8 cellular contexts compared by ENCODE assay signal in the genomic region with DNA sequence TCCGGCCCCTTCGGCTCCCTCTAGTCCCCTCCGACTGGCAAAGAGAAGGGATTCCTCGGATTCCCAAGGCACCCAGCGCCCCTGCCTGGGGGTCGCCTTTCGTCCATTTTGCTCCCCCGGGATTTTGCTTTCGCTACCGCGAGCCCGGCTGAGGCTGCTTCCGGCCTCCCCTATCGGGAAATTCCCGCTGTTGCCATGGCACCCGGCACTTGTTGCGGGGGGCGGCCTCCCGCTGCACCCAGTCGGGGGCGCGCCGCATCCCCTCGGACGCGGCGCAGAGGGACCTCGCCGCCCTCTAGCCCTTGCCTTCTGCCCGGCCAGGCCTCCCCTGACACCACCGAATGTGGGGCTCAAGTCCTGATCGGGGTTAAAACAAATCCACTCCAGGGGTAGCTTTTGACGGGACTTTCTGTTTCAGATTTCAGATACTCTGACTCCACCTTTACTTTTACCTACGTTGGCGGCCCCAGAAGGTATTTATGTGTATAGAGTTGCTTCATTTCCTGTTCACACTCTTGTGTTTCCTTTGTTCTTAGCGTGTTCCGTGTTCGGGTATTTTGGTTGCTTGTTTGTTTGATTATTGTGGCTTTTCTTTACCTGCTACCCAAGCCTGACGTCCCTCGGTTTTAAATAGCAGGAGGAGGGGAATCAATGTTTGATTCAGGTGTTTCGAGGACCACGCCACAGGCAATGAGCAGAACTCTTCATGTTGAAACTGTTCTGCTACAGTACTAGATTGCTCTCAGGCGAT. TPM values are rescaled to one million over a fixed set of nuclear protein-coding genes. Genes with fewer than 3 reads are reported as not detected.
DNase-seq lines count a peak whose midpoint lies in the region; ATAC-seq lines count a peak whose summit lies in the region.

No MANE protein-coding gene starts in this region.

- H3K27me3 Mint-ChIP-seq in activated CD4-positive, alpha-beta memory T cell treated with anti-CD3 and anti-CD28 coated beads, Interleukin-2, amount 10 ng/mL, durations not matched to agents 7 days and 5 days: no peaks in the 10 kb centered on the region
- H3K27me3 Mint-ChIP-seq in effector memory CD8-positive, alpha-beta T cell: no peaks in the 10 kb centered on the region

- H3K4me3 Mint-ChIP-seq in activated CD4-positive, alpha-beta memory T cell treated with anti-CD3 and anti-CD28 coated beads, Interleukin-2, amount 10 ng/mL, durations not matched to agents 7 days and 5 days: peak overlapping the region; percentile 99
- peak overlapping the region; percentile 92 to 99 for H3K4me3 Mint-ChIP-seq in effector memory CD8-positive, alpha-beta T cell

- POLR2A ChIA-PET in activated CD4-positive, alpha-beta memory T cell treated with anti-CD3 and anti-CD28 coated beads, Interleukin-2, amount 10 ng/mL, durations not matched to agents 7 days and 5 days (lab: Charles Lee): interaction anchor here (0.5 to 4.7 kb wide), 17 partner anchors 12 to 227 kb away, joined by 3 to 66 read pairs (median 3); a partner anchor contains a TSS

- ATAC-seq in HG02852 (IDR thresholded peaks at IDR 0.05; ENCODE audit: unreplicated experiment): peak; percentile 88
- ATAC-seq in effector memory CD8-positive, alpha-beta T cell (replicated peaks): peak; percentile 66

- peak overlapping the region; percentile 99 for H3K4me3 ChIP-seq in mononuclear cell (ENCODE audit: low read length)

- H3K27ac Mint-ChIP-seq in activated CD4-positive, alpha-beta memory T cell treated with anti-CD3 and anti-CD28 coated beads, Interleukin-2, amount 10 ng/mL, durations not matched to agents 7 days and 5 days: peak overlapping the region; percentile 99
- peak overlapping the region; percentile 98 to 100 for H3K27ac Mint-ChIP-seq in effector memory CD8-positive, alpha-beta T cell

- peaks cover 40% of the 10 kb centered on the region for H3K36me3 Mint-ChIP-seq in activated CD4-positive, alpha-beta memory T cell treated with anti-CD3 and anti-CD28 coated beads, Interleukin-2, amount 10 ng/mL, durations not matched to agents 7 days and 5 days (ENCODE audit: low read depth)
- peaks cover 65% of the 10 kb centered on the region for H3K36me3 Mint-ChIP-seq in effector memory CD8-positive, alpha-beta T cell (ENCODE audit: insufficient read depth)

- no peaks in the 10 kb centered on the region for H3K9me3 ChIP-seq in mononuclear cell (ENCODE audit: low read depth, low read length)

- no peaks in the 10 kb centered on the region for H3K27me3 ChIP-seq in mononuclear cell (ENCODE audit: insufficient read depth, low read length)

- peak; percentile 1 for DNase-seq in NCI-H2171 (lab: John Stamatoyannopoulos, UW)
- no peak for DNase-seq in NCI-H2171 treated with DMSO at 0.1 percent for 48 hours (lab: John Stamatoyannopoulos, UW)
- peak; percentile 38 for DNase-seq in NCI-H2029 treated with DMSO at 0.1 percent for 48 hours (lab: John Stamatoyannopoulos, UW)
- DNase-seq in activated CD4-positive, alpha-beta memory T cell treated with anti-CD3 and anti-CD28 coated beads, Interleukin-2, amount 10 ng/mL, durations not matched to agents 7 days and 5 days: peak; percentile 79
- peak; percentile 82 to 85 (median 83) for DNase-seq in effector memory CD8-positive, alpha-beta T cell
- DNase-seq in stimulated activated CD8-positive, alpha-beta memory T cell treated with anti-CD3 and anti-CD28 coated beads, Interleukin-4, amount 100 ng/mL, for 4 hours (ENCODE audit: low read depth in 2 of 2, low spot score in 1 of 2): peak; percentile 75 to 78

- H3K4me1 Mint-ChIP-seq in activated CD4-positive, alpha-beta memory T cell treated with anti-CD3 and anti-CD28 coated beads, Interleukin-2, amount 10 ng/mL, durations not matched to agents 7 days and 5 days: peaks cover 50% of the 10 kb centered on the region
- peaks cover 46 to 62% of the 10 kb centered on the region in 2 donors for H3K4me1 Mint-ChIP-seq in effector memory CD8-positive, alpha-beta T cell (ENCODE audit: low read depth in 2 of 2)

- H3K4me1 ChIP-seq in mononuclear cell (ENCODE audit: insufficient read depth, low read length): peaks cover 60% of the 10 kb centered on the region

- CTCF ChIA-PET in activated CD4-positive, alpha-beta memory T cell treated with anti-CD3 and anti-CD28 coated beads, Interleukin-2, amount 10 ng/mL, durations not matched to agents 7 days and 5 days (lab: Charles Lee): interaction anchor here (2.8 kb wide), 1 partner anchor 227 kb away, joined by 12 read pairs; a partner anchor contains a TSS

- no peaks in the 10 kb centered on the region for H3K9me3 Mint-ChIP-seq in activated CD4-positive, alpha-beta memory T cell treated with anti-CD3 and anti-CD28 coated beads, Interleukin-2, amount 10 ng/mL, durations not matched to agents 7 days and 5 days
- H3K9me3 Mint-ChIP-seq in effector memory CD8-positive, alpha-beta T cell: no peaks in the 10 kb centered on the region

RNA-seq across cellular contexts. Expression of a gene that starts 1.4 kb away (rescaled TPM):
- total RNA-seq in activated CD4-positive, alpha-beta memory T cell treated with anti-CD3 and anti-CD28 coated beads, Interleukin-2, amount 10 ng/mL, durations not matched to agents 7 days and 5 days: 10 to 100 TPM; 91.7 to 96.2 TPM
- total RNA-seq in mononuclear cell: 201 TPM
